15 cellular contexts compared by ENCODE assay signal in the genomic region with DNA sequence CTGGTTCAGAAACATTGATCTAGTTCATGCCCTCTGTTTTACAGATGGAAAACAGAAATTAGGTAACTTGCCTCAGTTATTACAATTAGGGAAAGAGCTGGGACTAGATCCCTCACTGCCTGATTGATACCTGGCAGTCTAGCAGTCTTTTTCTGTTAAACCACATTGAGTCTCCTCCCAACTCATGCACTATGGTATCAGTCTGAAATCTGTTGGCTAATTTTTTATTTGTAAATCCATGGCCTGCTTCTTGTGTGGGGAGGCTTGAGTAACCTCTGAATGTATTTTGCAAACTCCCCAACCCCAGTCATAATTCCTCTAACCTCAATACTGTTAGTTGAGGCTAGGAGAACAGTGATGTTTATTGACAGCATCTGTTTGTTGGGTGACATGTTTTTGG. TPM values are rescaled to one million over a fixed set of nuclear protein-coding genes. Genes with fewer than 3 reads are reported as not detected.
DNase-seq lines count a peak whose midpoint lies in the region; ATAC-seq, FAIRE-seq and TF ChIP-seq lines count a peak whose summit lies in the region.
"Had no signal": no experiment of that assay in that cellular context is flagged by ENCODE, and none has a peak within 500 bp of the region (broad histone marks: within the 10 kb centered on the region; RNA-seq: fewer than 3 reads in every experiment).

No MANE protein-coding gene starts in this region.

- no peak overlapping the region for H3K4me3 ChIP-seq in A549
- H3K4me3 ChIP-seq in CD4-positive, CD25-positive, alpha-beta regulatory T cell (ENCODE audit: low read depth, low read length), result no peak overlapping the region
- H3K4me3 ChIP-seq in keratinocyte (ENCODE audit: control insufficient read depth in 2 of 3, extremely low read depth in 1 of 3, insufficient read depth in 2 of 3, low read depth in 1 of 3, low read length in 3 of 3), result no peak overlapping the region
- H3K4me3 ChIP-seq: BLaER1 had no signal

- no peak overlapping the region for H3K9ac ChIP-seq in keratinocyte (ENCODE audit: control insufficient read depth, extremely low read depth, insufficient read depth, low read length)
- H3K9ac ChIP-seq: BLaER1 had no signal

- peak overlapping the region in 2 of 3 donors; percentile 50 to 72 for H3K27ac Mint-ChIP-seq in CD4-positive, CD25-positive, alpha-beta regulatory T cell
- H3K27ac Mint-ChIP-seq in activated T-helper 17 cell treated with anti-CD3 and anti-CD28 coated beads, Interleukin-2, amount 50 U/mL, for 72 hours, result peak overlapping the region; percentile 40

- peaks cover 56% of the 10 kb centered on the region for H3K36me3 ChIP-seq in CD4-positive, CD25-positive, alpha-beta regulatory T cell (ENCODE audit: control insufficient read depth, insufficient read depth, low read length)
- peaks cover 5 to 36% of the 10 kb centered on the region in 2 experiments for H3K36me3 ChIP-seq in keratinocyte (ENCODE audit: control insufficient read depth in 2 of 2, extremely low read depth in 1 of 2, insufficient read depth in 2 of 2, low read length in 2 of 2)

- POLR2A ChIA-PET in A549 (lab: Yijun Ruan, JAX), result no interaction called here

- peaks cover 2% of the 10 kb centered on the region for H3K9me1 ChIP-seq in keratinocyte (ENCODE audit: control insufficient read depth, extremely low read depth, insufficient read depth, low read length)

- H3K9me3 ChIP-seq in A549 (peaks cover 6% of the 10 kb centered on the region), keratinocyte (ENCODE audit: control insufficient read depth, low read depth, low read length) (no peaks in the 10 kb centered on the region)
- H3K9me3 ChIP-seq in CD4-positive, CD25-positive, alpha-beta regulatory T cell (ENCODE audit: control insufficient read depth in 2 of 2, low read length in 2 of 2), result no peaks in the 10 kb centered on the region

- FAIRE-seq in A549 (lab: Jason Lieb, UNC) (peak; percentile 49), keratinocyte (lab: Jason Lieb, UNC) (peak; percentile 17)

- TF ChIP-seq RAD21 in A549 (conservative IDR thresholded peaks at IDR 0.05 in 1 of 2, IDR thresholded peaks at IDR 0.05 in 1 of 2), result no peak

- H2AFZ ChIP-seq in keratinocyte (ENCODE audit: control insufficient read depth, low read length), result no peak overlapping the region

- TF ChIP-seq EP300 in A549 (IDR thresholded peaks at IDR 0.05), result no peak

- CTCF ChIA-PET in A549 (lab: Yijun Ruan, JAX), result interaction anchor here (1.3 to 6.4 kb wide), 6 partner anchors 11 to 89 kb away, joined by 3 to 48 read pairs (median 8); a partner anchor contains a TSS

- peaks cover 83% of the 10 kb centered on the region for H3K79me2 ChIP-seq in keratinocyte (ENCODE audit: control insufficient read depth, insufficient read depth, low read length)

- no peaks in the 10 kb centered on the region for H3K9me3 Mint-ChIP-seq in CD4-positive, CD25-positive, alpha-beta regulatory T cell
- no peaks in the 10 kb centered on the region for H3K9me3 Mint-ChIP-seq in activated T-helper 17 cell treated with anti-CD3 and anti-CD28 coated beads, Interleukin-2, amount 50 U/mL, for 72 hours

- H3K36me3 Mint-ChIP-seq in CD4-positive, CD25-positive, alpha-beta regulatory T cell, result peaks cover 40% of the 10 kb centered on the region
- peaks cover 77% of the 10 kb centered on the region for H3K36me3 Mint-ChIP-seq in activated T-helper 17 cell treated with anti-CD3 and anti-CD28 coated beads, Interleukin-2, amount 50 U/mL, for 72 hours (ENCODE audit: low read depth)

- H3K4me1 Mint-ChIP-seq in CD4-positive, CD25-positive, alpha-beta regulatory T cell, result peaks cover 26 to 59% (median 49%) of the 10 kb centered on the region in 4 donors
- peaks cover 35% of the 10 kb centered on the region for H3K4me1 Mint-ChIP-seq in activated T-helper 17 cell treated with anti-CD3 and anti-CD28 coated beads, Interleukin-2, amount 50 U/mL, for 72 hours

- H3K27me3 Mint-ChIP-seq in CD4-positive, CD25-positive, alpha-beta regulatory T cell, result no peaks in the 10 kb centered on the region
- H3K27me3 Mint-ChIP-seq in activated T-helper 17 cell treated with anti-CD3 and anti-CD28 coated beads, Interleukin-2, amount 50 U/mL, for 72 hours, result no peaks in the 10 kb centered on the region

- H3K4me2 ChIP-seq in A549 (peak overlapping the region; percentile 74), keratinocyte (ENCODE audit: control insufficient read depth, extremely low read depth, insufficient read depth, low read depth, low read length) (no peak overlapping the region)
- H3K4me2 ChIP-seq: BLaER1 had no signal

- TF ChIP-seq POLR2A in A549 (IDR thresholded peaks at IDR 0.05; ENCODE audit: low read length), result no peak

- DNase-seq in A549 (ENCODE audit: low read depth in 1 of 2, low spot score in 1 of 2) (no peak), keratinocyte (ENCODE audit: low read depth, low spot score) (no peak), GM20000 (ENCODE audit: low spot score) (no peak)
- DNase-seq in CD4-positive, CD25-positive, alpha-beta regulatory T cell, result no peak
- DNase-seq: Karpas-422, NCI-H1417, NCI-H1930, NCI-H2171, NCI-H82, SHP77 treated with DMSO at 0.1 percent for 48 hours had no signal

- dilution Hi-C loops in keratinocyte (cut with MboI; ENCODE audit: extremely low pct_ligation_motif_present, low sequenced_read_pairs), result no loop called here

- H3K27ac ChIP-seq in A549 (peak overlapping the region; percentile 89), keratinocyte (ENCODE audit: control insufficient read depth, insufficient read depth, low read length) (peak overlapping the region; percentile 74)
- H3K27ac ChIP-seq in CD4-positive, CD25-positive, alpha-beta regulatory T cell (ENCODE audit: insufficient read depth, low read length, poor library complexity, severe bottlenecking), result no peak overlapping the region
- H3K27ac ChIP-seq: BLaER1 had no signal

- peaks cover 2% of the 10 kb centered on the region for H4K20me1 ChIP-seq in keratinocyte (ENCODE audit: control insufficient read depth, extremely low read depth, insufficient read depth, low read length)

- no peaks in the 10 kb centered on the region for H3K27me3 ChIP-seq in CD4-positive, CD25-positive, alpha-beta regulatory T cell (ENCODE audit: control insufficient read depth, insufficient read depth, low read length)
- H3K27me3 ChIP-seq in keratinocyte (ENCODE audit: control insufficient read depth, extremely low read depth, insufficient read depth, low read length), result no peaks in the 10 kb centered on the region
- H3K27me3 ChIP-seq: BLaER1 had no signal

- peak overlapping the region in 1 of 4 donors; percentile 5 for H3K4me3 Mint-ChIP-seq in CD4-positive, CD25-positive, alpha-beta regulatory T cell
- H3K4me3 Mint-ChIP-seq in activated T-helper 17 cell treated with anti-CD3 and anti-CD28 coated beads, Interleukin-2, amount 50 U/mL, for 72 hours, result peak overlapping the region; percentile 44

- peaks cover 90% of the 10 kb centered on the region for H3K4me1 ChIP-seq in A549
- peaks cover 21% of the 10 kb centered on the region for H3K4me1 ChIP-seq in CD4-positive, CD25-positive, alpha-beta regulatory T cell (ENCODE audit: control insufficient read depth, insufficient read depth, low read length, poor library complexity, severe bottlenecking)
- peaks cover 78% of the 10 kb centered on the region for H3K4me1 ChIP-seq in keratinocyte (ENCODE audit: control insufficient read depth, extremely low read depth, insufficient read depth, low read length)

- TF ChIP-seq CTCF in A549 (IDR thresholded peaks at IDR 0.05), result no peak
- no peak for TF ChIP-seq CTCF in keratinocyte (optimal IDR thresholded peaks at IDR 0.05 in 1 of 3, IDR thresholded peaks at IDR 0.05 in 1 of 3, conservative IDR thresholded peaks at IDR 0.05 in 1 of 3; ENCODE audit: extremely low read depth in 1 of 3, insufficient read depth in 2 of 3, low read length in 3 of 3)
- TF ChIP-seq CTCF in GM20000 (IDR thresholded peaks at IDR 0.05; ENCODE audit: extremely low read depth, missing control alignments), result no peak

- ATAC-seq in A549 (no peak), GM19328 (IDR thresholded peaks at IDR 0.05; ENCODE audit: unreplicated experiment) (no peak), GM21447 (IDR thresholded peaks at IDR 0.05; ENCODE audit: unreplicated experiment) (no peak)
- no peak for ATAC-seq in CD4-positive, CD25-positive, alpha-beta regulatory T cell (ENCODE audit: low read depth in 2 of 2)
- ATAC-seq in activated T-helper 17 cell treated with anti-CD3 and anti-CD28 coated beads, Interleukin-2, amount 50 U/mL, for 72 hours (replicated peaks), result no peak
- ATAC-seq: Panc1 had no signal

TF ChIP-seq in A549, 52 proteins besides CTCF, POLR2A, EP300 and RAD21 (continues in another document):
- TF ChIP-seq EHMT2 (IDR thresholded peaks at IDR 0.05; ENCODE audit: low read depth) (no peak), ESRRA (IDR thresholded peaks at IDR 0.05; ENCODE audit: borderline replicate concordance, low read length) (no peak)

RNA-seq across cellular contexts. Expression of a gene that starts 35.8 kb away (rescaled TPM):
- polyA plus RNA-seq in A549 (2011; rRNA removed) (93.2 and 111 TPM in 2 replicates), A549 (2017; fragmentation: RNase III; extraction: RNeasy Plus Mini Kit Qiagen cat#74134 plus additional on column Dnase treatment) (55.5 to 57.8 TPM (median 57.5 TPM) in 3 replicates), keratinocyte (48.4 to 100 TPM (median 50.2 TPM) in 3 replicates)
- 11.4 and 13.2 TPM in 2 replicates for polyA plus RNA-seq in A549 (2012; cell fraction: cytosol; rRNA removed)
- 8.5 and 11.3 TPM in 2 replicates for polyA plus RNA-seq in A549 (2012; cell fraction: nucleus; rRNA removed)
- polyA minus RNA-seq in A549 (2011; rRNA and poly(A)+ RNA removed), result 29.2 and 34.3 TPM in 2 replicates
- 68.2 TPM for total RNA-seq in CD4-positive, CD25-positive, alpha-beta regulatory T cell
- 10 to 100 TPM; 28.3 to 41.2 (median 32.5) TPM for polyA plus RNA-seq in CD4-positive, CD25-positive, alpha-beta regulatory T cell
- total RNA-seq in activated T-helper 17 cell treated with anti-CD3 and anti-CD28 coated beads, Interleukin-2, amount 50 U/mL, for 72 hours, result 10 to 100 TPM; 64.5 to 76.9 TPM
- polyA plus RNA-seq in keratinocyte (2011; ENCODE audit: low read depth), result 249 TPM
- polyA plus RNA-seq in keratinocyte (2011; cell fraction: cytosol; rRNA removed), result 50.3 and 97.3 TPM in 2 replicates
- 66.1 and 71.0 TPM in 2 replicates for polyA plus RNA-seq in keratinocyte (2011; cell fraction: nucleus; rRNA removed)
- 59.4 and 66.5 TPM in 2 replicates for polyA plus RNA-seq in keratinocyte (2012; ENCODE audit: low replicate concordance)
- 20.2 to 107 TPM (median 32.1 TPM) in 3 replicates for polyA minus RNA-seq in keratinocyte
- 36.8 TPM for polyA minus RNA-seq in keratinocyte (2011; cell fraction: cytosol; rRNA and poly(A)+ RNA removed)
- polyA minus RNA-seq in keratinocyte (2011; cell fraction: nucleus; rRNA and poly(A)+ RNA removed), result 46.0 and 118 TPM in 2 replicates
